In genomic region chr2:37324536-37324785, GRCh38 we compare ENCODE assay signal across 9 cellular contexts. TPM values are rescaled to one million over a fixed set of nuclear protein-coding genes. Genes with fewer than 3 reads are reported as not detected.
DNase-seq lines count a peak whose midpoint lies in the region; ATAC-seq, FAIRE-seq and TF ChIP-seq lines count a peak whose summit lies in the region.
"Had no signal": no experiment of that assay in that cellular context is flagged by ENCODE, and none has a peak within 500 bp of the region (broad histone marks: within the 10 kb centered on the region; RNA-seq: fewer than 3 reads in every experiment).

No MANE protein-coding gene starts in this region.

- peaks cover 22% of the 10 kb centered on the region for H3K4me1 Mint-ChIP-seq in astrocyte (ENCODE audit: low read depth, unreplicated experiment)
- H3K4me1 Mint-ChIP-seq in stimulated activated effector memory CD8-positive, alpha-beta T cell treated with anti-CD3 and anti-CD28 coated beads, Interleukin-12 subunit alpha, Interleukin-12 subunit beta, amount 100 ng/mL, for 72 hours = peaks cover 28% of the 10 kb centered on the region

- TF ChIP-seq POLR2A in GM10847 (IDR thresholded peaks at IDR 0.05; ENCODE audit: extremely low read depth, insufficient read length) = peak; percentile 33

- peaks cover 48% of the 10 kb centered on the region for H3K79me2 ChIP-seq in astrocyte (ENCODE audit: insufficient read depth, low read length)

- H2AFZ ChIP-seq in astrocyte (ENCODE audit: low read depth, low read length) = no peak overlapping the region

- peak overlapping the region; percentile 75 for H3K27ac ChIP-seq in astrocyte (ENCODE audit: low read depth, low read length)
- peak overlapping the region; percentile 60 to 90 for H3K27ac ChIP-seq in kidney (ENCODE audit: low read depth in 2 of 2, low read length in 2 of 2)

- H3K4me3 ChIP-seq in LNCaP clone FGC (ENCODE audit: low read depth, low read length) (peak overlapping the region; percentile 74), astrocyte (ENCODE audit: insufficient read depth, low read depth, low read length) (peak overlapping the region; percentile 94), kidney (ENCODE audit: low read length in 2 of 2) (peak overlapping the region in 1 of 2 donors; percentile 81)

- H3K4me1 ChIP-seq in astrocyte (ENCODE audit: insufficient read depth, low read length) = peaks cover 4% of the 10 kb centered on the region
- H3K4me1 ChIP-seq in kidney (ENCODE audit: control insufficient read depth in 1 of 2, insufficient read depth in 1 of 2, low read depth in 1 of 2, low read length in 2 of 2) = peaks cover 2 to 6% of the 10 kb centered on the region in 2 donors

- DNase-seq in LNCaP clone FGC (ENCODE audit: low read depth) (no peak), astrocyte (ENCODE audit: low read depth) (peak; percentile 43), kidney (peak; percentile 96), NCI-H1092 (lab: John Stamatoyannopoulos, UW) (no peak), COR-L47 (lab: John Stamatoyannopoulos, UW) (no peak)
- no peak for DNase-seq in stimulated activated effector memory CD8-positive, alpha-beta T cell treated with anti-CD3 and anti-CD28 coated beads, Interleukin-12 subunit alpha, Interleukin-12 subunit beta, amount 100 ng/mL, for 72 hours (ENCODE audit: low spot score in 2 of 2)

- H3K9ac ChIP-seq in astrocyte (ENCODE audit: low read length) = peak overlapping the region; percentile 90
- H3K9ac ChIP-seq in kidney (ENCODE audit: low read length in 2 of 2) = no peak overlapping the region

- no peaks in the 10 kb centered on the region for H3K9me3 Mint-ChIP-seq in astrocyte (ENCODE audit: unreplicated experiment)
- H3K9me3 Mint-ChIP-seq in stimulated activated effector memory CD8-positive, alpha-beta T cell treated with anti-CD3 and anti-CD28 coated beads, Interleukin-12 subunit alpha, Interleukin-12 subunit beta, amount 100 ng/mL, for 72 hours = no peaks in the 10 kb centered on the region
- H3K9me3 Mint-ChIP-seq: activated naive CD4-positive, alpha-beta T cell treated with anti-CD3 and anti-CD28 coated beads, Interleukin-2, amount 50 U/mL, for 72 hours had no signal

- H3K27me3 ChIP-seq in astrocyte (ENCODE audit: insufficient read depth, low read length) = no peaks in the 10 kb centered on the region

- H3K27me3 Mint-ChIP-seq in astrocyte (ENCODE audit: low read depth, unreplicated experiment) = no peaks in the 10 kb centered on the region

- ATAC-seq in stimulated activated effector memory CD8-positive, alpha-beta T cell treated with anti-CD3 and anti-CD28 coated beads, Interleukin-12 subunit alpha, Interleukin-12 subunit beta, amount 100 ng/mL, for 72 hours = no peak
- no peak for ATAC-seq in HG03520 (IDR thresholded peaks at IDR 0.05; ENCODE audit: unreplicated experiment)

- H3K9me3 ChIP-seq in astrocyte (ENCODE audit: insufficient read depth, low read depth, low read length) (no peaks in the 10 kb centered on the region), kidney (ENCODE audit: control insufficient read depth in 1 of 2, low read length in 2 of 2) (no peaks in the 10 kb centered on the region)

- H3K27ac Mint-ChIP-seq in astrocyte (ENCODE audit: unreplicated experiment) = no peak overlapping the region
- no peak overlapping the region for H3K27ac Mint-ChIP-seq in stimulated activated effector memory CD8-positive, alpha-beta T cell treated with anti-CD3 and anti-CD28 coated beads, Interleukin-12 subunit alpha, Interleukin-12 subunit beta, amount 100 ng/mL, for 72 hours

- no peaks in the 10 kb centered on the region for H3K36me3 Mint-ChIP-seq in astrocyte (ENCODE audit: low read depth, unreplicated experiment)
- H3K36me3 Mint-ChIP-seq in stimulated activated effector memory CD8-positive, alpha-beta T cell treated with anti-CD3 and anti-CD28 coated beads, Interleukin-12 subunit alpha, Interleukin-12 subunit beta, amount 100 ng/mL, for 72 hours = peaks cover 16% of the 10 kb centered on the region

- no peak overlapping the region for H3K4me3 Mint-ChIP-seq in astrocyte (ENCODE audit: unreplicated experiment)
- H3K4me3 Mint-ChIP-seq in stimulated activated effector memory CD8-positive, alpha-beta T cell treated with anti-CD3 and anti-CD28 coated beads, Interleukin-12 subunit alpha, Interleukin-12 subunit beta, amount 100 ng/mL, for 72 hours = peak overlapping the region; percentile 87

- peaks cover 25% of the 10 kb centered on the region for H4K20me1 ChIP-seq in astrocyte (ENCODE audit: insufficient read depth, low read length)

- H3K36me3 ChIP-seq in astrocyte (ENCODE audit: insufficient read depth, low read length) (no peaks in the 10 kb centered on the region), kidney (ENCODE audit: control insufficient read depth in 1 of 2, insufficient read depth in 2 of 2, low read length in 2 of 2) (no peaks in the 10 kb centered on the region)

- no peak for TF ChIP-seq CTCF in LNCaP clone FGC (IDR thresholded peaks at IDR 0.05; ENCODE audit: control insufficient read depth, extremely low read depth, insufficient read depth)
- TF ChIP-seq CTCF in astrocyte (IDR thresholded peaks at IDR 0.05; ENCODE audit: insufficient read depth, low read depth, low read length) = no peak
- TF ChIP-seq CTCF in kidney (IDR thresholded peaks at IDR 0.05; ENCODE audit: borderline replicate concordance, extremely low read depth, insufficient read depth) = no peak

- peak overlapping the region; percentile 89 for H3K4me2 ChIP-seq in astrocyte (ENCODE audit: low read length)

- no peak for FAIRE-seq in astrocyte (lab: Jason Lieb, UNC)
- no peak for FAIRE-seq in kidney (lab: Jason Lieb, UNC)

- intact Hi-C loops in kidney (cut with DNase I) = no loop called here

RNA-seq across cellular contexts. Expression of gene PRKD3, which starts 0.2 kb away (rescaled TPM):
- total RNA-seq in astrocyte = 40.0 and 42.5 TPM in 2 replicates
- total RNA-seq in kidney = 45.7 TPM
- 7.1 TPM for polyA plus RNA-seq in kidney (ENCODE audit: insufficient read depth, low read depth, low replicate concordance)

RNA-seq across cellular contexts. Expression of gene QPCT, which starts 20.0 kb away (rescaled TPM):
- 23.1 and 25.2 TPM in 2 replicates for total RNA-seq in astrocyte
- total RNA-seq in kidney = 16.6 TPM
- 10.4 TPM for polyA plus RNA-seq in kidney (ENCODE audit: insufficient read depth, low read depth, low replicate concordance)

Comparison
In these comparisons a context has a peak if more than half of its experiments do, and no peak if none do; other contexts are left out.
1. DNase-seq: peak in astrocyte (single experiment) and kidney (single experiment); none in LNCaP clone FGC (single experiment), stimulated activated effector memory CD8-positive, alpha-beta T cell treated with anti-CD3 and anti-CD28 coated beads, Interleukin-12 subunit alpha, Interleukin-12 subunit beta, amount 100 ng/mL, for 72 hours (0 of 2), NCI-H1092 (single experiment) and COR-L47 (single experiment).